In genomic region chr5:172850454-172850797, GRCh38 we compare ENCODE assay signal across 19 cellular contexts. TPM values are rescaled to one million over a fixed set of nuclear protein-coding genes. Genes with fewer than 3 reads are reported as not detected.
A peak's percentile ranks its signal among the peaks of the same experiment; 100 is the strongest.
DNase-seq lines count a peak whose midpoint lies in the region; ATAC-seq and TF ChIP-seq lines count a peak whose summit lies in the region.
"Had no signal": no experiment of that assay in that cellular context is flagged by ENCODE, and none has a peak within 500 bp of the region (broad histone marks: within the 10 kb centered on the region; RNA-seq: fewer than 3 reads in every experiment).

No MANE protein-coding gene starts in this region.

- POLR2A ChIA-PET in MCF 10A (lab: Yijun Ruan, JAX) = interaction anchor here (0.6 to 19.9 kb wide), 9 partner anchors 10 to 79 kb away, joined by 3 to 431 read pairs (median 12); partner anchors contain the start of genes DUSP1 and ERGIC1

- intact Hi-C loops in MCF 10A (cut with micrococcal nuclease) = loop anchor here (5.0 kb wide), 1 partner anchor 52 kb away; no protein-coding TSS in a partner anchor
- intact Hi-C loops in breast epithelium (cut with DNase I; ENCODE audit: low total_unique reads) = no loop called here
- intact Hi-C loops in colonic mucosa (cut with DNase I) = no loop called here
- intact Hi-C loops in upper lobe of right lung (cut with DNase I) = no loop called here

- peaks cover 84% of the 10 kb centered on the region for H3K4me1 Mint-ChIP-seq in MCF 10A (ENCODE audit: insufficient read depth, unreplicated experiment)
- peaks cover 59 to 65% of the 10 kb centered on the region in 2 donors for H3K4me1 Mint-ChIP-seq in effector memory CD8-positive, alpha-beta T cell (ENCODE audit: low read depth in 2 of 2)

- H3K9me3 ChIP-seq in breast epithelium = no peaks in the 10 kb centered on the region
- no peaks in the 10 kb centered on the region for H3K9me3 ChIP-seq in colonic mucosa
- no peaks in the 10 kb centered on the region for H3K9me3 ChIP-seq in muscle layer of duodenum (ENCODE audit: control insufficient read depth in 1 of 2, low read length in 2 of 2)
- no peaks in the 10 kb centered on the region for H3K9me3 ChIP-seq in upper lobe of right lung
- H3K9me3 ChIP-seq: body of pancreas, tibial nerve had no signal

- no peak for TF ChIP-seq POLR2A in breast epithelium (IDR thresholded peaks at IDR 0.05)

- CTCF ChIA-PET in MCF 10A (lab: Yijun Ruan, JAX) = interaction anchor here (1.0 to 1.6 kb wide), 2 partner anchors 9 to 82 kb away, joined by 3 read pairs; no protein-coding TSS in a partner anchor

- H3K9me3 Mint-ChIP-seq in MCF 10A (ENCODE audit: unreplicated experiment) = no peaks in the 10 kb centered on the region
- H3K9me3 Mint-ChIP-seq in effector memory CD8-positive, alpha-beta T cell = no peaks in the 10 kb centered on the region
- H3K9me3 Mint-ChIP-seq: dendritic cell treated with granulocyte-macrophage colony-stimulating factor and Interleukin-4, amounts not matched to agents 40 ng/mL and 50 ng/mL, for 4 days; H9; naive thymus-derived CD4-positive, alpha-beta T cell had no signal

- no peak overlapping the region for H3K4me3 Mint-ChIP-seq in MCF 10A (ENCODE audit: unreplicated experiment)
- H3K4me3 Mint-ChIP-seq in effector memory CD8-positive, alpha-beta T cell = no peak overlapping the region
- H3K4me3 Mint-ChIP-seq: activated CD8-positive, alpha-beta memory T cell treated with anti-CD3 and anti-CD28 coated beads, Interleukin-2, amount 10 ng/mL, durations not matched to agents 7 days and 5 days; dendritic cell treated with granulocyte-macrophage colony-stimulating factor and Interleukin-4, amounts not matched to agents 40 ng/mL and 50 ng/mL, for 4 days; H9 had no signal

- H3K4me1 ChIP-seq in breast epithelium (peaks cover 1 to 7% of the 10 kb centered on the region in 2 donors), colonic mucosa (peaks cover 32% of the 10 kb centered on the region), muscle layer of duodenum (ENCODE audit: control insufficient read depth in 1 of 2, insufficient read depth in 2 of 2, low read length in 2 of 2) (peaks cover 7 to 25% of the 10 kb centered on the region in 2 donors), upper lobe of right lung (peaks cover 56% of the 10 kb centered on the region)

- H3K27ac ChIP-seq in breast epithelium (no peak overlapping the region), colonic mucosa (peak overlapping the region; percentile 55), muscle layer of duodenum (ENCODE audit: low read length) (peak overlapping the region; percentile 42), upper lobe of right lung (peak overlapping the region; percentile 13), substantia nigra (ENCODE audit: low read depth, low read length, poor library complexity, severe bottlenecking) (no peak overlapping the region)

- peak overlapping the region; percentile 49 for H3K27ac Mint-ChIP-seq in MCF 10A (ENCODE audit: low read depth, unreplicated experiment)
- peak overlapping the region in 1 of 2 donors; percentile 97 for H3K27ac Mint-ChIP-seq in effector memory CD8-positive, alpha-beta T cell
- H3K27ac Mint-ChIP-seq: activated CD8-positive, alpha-beta memory T cell treated with anti-CD3 and anti-CD28 coated beads, Interleukin-2, amount 10 ng/mL, durations not matched to agents 7 days and 5 days; dendritic cell treated with granulocyte-macrophage colony-stimulating factor and Interleukin-4, amounts not matched to agents 40 ng/mL and 50 ng/mL, for 4 days had no signal

- no peak for ATAC-seq in upper lobe of right lung
- no peak for ATAC-seq in effector memory CD8-positive, alpha-beta T cell (replicated peaks)
- ATAC-seq: activated CD8-positive, alpha-beta memory T cell treated with anti-CD3 and anti-CD28 coated beads, Interleukin-2, amount 10 ng/mL, durations not matched to agents 7 days and 5 days; body of pancreas had no signal

- TF ChIP-seq CTCF in MCF 10A (IDR thresholded peaks at IDR 0.05; ENCODE audit: unreplicated experiment) (no peak), breast epithelium (IDR thresholded peaks at IDR 0.05) (no peak), colonic mucosa (IDR thresholded peaks at IDR 0.05) (no peak), upper lobe of right lung (IDR thresholded peaks at IDR 0.05) (no peak)

- TSS peak; percentile 52 for BruUV-seq in MCF 10A (replicated peaks; lab: Mats Ljungman, UMichigan)

- H3K27me3 ChIP-seq in breast epithelium = no peaks in the 10 kb centered on the region
- H3K27me3 ChIP-seq in colonic mucosa = no peaks in the 10 kb centered on the region
- no peaks in the 10 kb centered on the region for H3K27me3 ChIP-seq in muscle layer of duodenum (ENCODE audit: low read depth, low read length)
- H3K27me3 ChIP-seq in upper lobe of right lung = no peaks in the 10 kb centered on the region
- H3K27me3 ChIP-seq: body of pancreas, tibial nerve had no signal

- H3K4me3 ChIP-seq in breast epithelium (no peak overlapping the region), colonic mucosa (no peak overlapping the region), muscle layer of duodenum (ENCODE audit: low read depth in 1 of 2, low read length in 2 of 2) (no peak overlapping the region), upper lobe of right lung (no peak overlapping the region)
- H3K4me3 ChIP-seq: body of pancreas, tibial nerve had no signal

- H3K9ac ChIP-seq in colonic mucosa (ENCODE audit: low read depth in 2 of 2, low read length in 2 of 2) = peak overlapping the region; percentile 51 to 68

- H3K27me3 Mint-ChIP-seq in MCF 10A (ENCODE audit: insufficient read depth, unreplicated experiment) = no peaks in the 10 kb centered on the region
- H3K27me3 Mint-ChIP-seq in effector memory CD8-positive, alpha-beta T cell = no peaks in the 10 kb centered on the region
- H3K27me3 Mint-ChIP-seq: activated CD8-positive, alpha-beta memory T cell treated with anti-CD3 and anti-CD28 coated beads, Interleukin-2, amount 10 ng/mL, durations not matched to agents 7 days and 5 days; dendritic cell treated with granulocyte-macrophage colony-stimulating factor and Interleukin-4, amounts not matched to agents 40 ng/mL and 50 ng/mL, for 4 days; naive thymus-derived CD4-positive, alpha-beta T cell had no signal

- DNase-seq in MCF 10A (ENCODE audit: unreplicated experiment) = no peak
- DNase-seq in breast epithelium (ENCODE audit: low spot score in 2 of 2) = no peak
- DNase-seq in colonic mucosa = no peak
- no peak for DNase-seq in upper lobe of right lung
- DNase-seq in substantia nigra (lab: John Stamatoyannopoulos, UW) = no peak
- no peak for DNase-seq in Kasumi-1 (lab: John Stamatoyannopoulos, UW)
- DNase-seq in effector memory CD8-positive, alpha-beta T cell = no peak
- DNase-seq: 8988T; activated CD8-positive, alpha-beta memory T cell treated with anti-CD3 and anti-CD28 coated beads, Interleukin-2, amount 10 ng/mL, durations not matched to agents 7 days and 5 days; activated naive CD4-positive, alpha-beta T cell; H9; hippocampal formation; naive thymus-derived CD4-positive, alpha-beta T cell; NCI-H2107; NCI-H748 treated with DMSO at 0.1 percent for 48 hours had no signal

- peaks cover 35% of the 10 kb centered on the region for H3K36me3 Mint-ChIP-seq in MCF 10A (ENCODE audit: insufficient read depth, unreplicated experiment)
- peaks cover 21% of the 10 kb centered on the region for H3K36me3 Mint-ChIP-seq in effector memory CD8-positive, alpha-beta T cell (ENCODE audit: insufficient read depth)
- H3K36me3 Mint-ChIP-seq: activated CD8-positive, alpha-beta memory T cell treated with anti-CD3 and anti-CD28 coated beads, Interleukin-2, amount 10 ng/mL, durations not matched to agents 7 days and 5 days had no signal

- no peaks in the 10 kb centered on the region for H3K36me3 ChIP-seq in breast epithelium
- no peaks in the 10 kb centered on the region for H3K36me3 ChIP-seq in colonic mucosa
- no peaks in the 10 kb centered on the region for H3K36me3 ChIP-seq in muscle layer of duodenum (ENCODE audit: control insufficient read depth in 1 of 2, insufficient read depth in 2 of 2, low read length in 2 of 2)
- H3K36me3 ChIP-seq in upper lobe of right lung = no peaks in the 10 kb centered on the region
- H3K36me3 ChIP-seq: tibial nerve had no signal

RNA-seq across cellular contexts. Expression of gene ERGIC1, which starts 16.4 kb away (rescaled TPM):
- total RNA-seq in MCF 10A (2022) (257 and 292 TPM in 2 replicates), breast epithelium (100 to 1,000 TPM in 1 of 3 donors, 10 to 100 TPM in 2; 86.6 to 139 (median 95.2) TPM), colonic mucosa (100 to 1,000 TPM; 173 to 191 TPM), upper lobe of right lung (186 TPM)

Comparison
In these comparisons a context has a peak if more than half of its experiments do, and no peak if none do; other contexts are left out.
1. H3K27ac ChIP-seq: peak in colonic mucosa (single experiment), muscle layer of duodenum (single experiment) and upper lobe of right lung (single experiment); none in breast epithelium (0 of 2) and substantia nigra (single experiment).